9 cellular contexts compared by ENCODE assay signal in genomic region chr10:80530251-80530650, GRCh38. TPM values are rescaled to one million over a fixed set of nuclear protein-coding genes. Genes with fewer than 3 reads are reported as not detected.
DNase-seq lines count a peak whose midpoint lies in the region; ATAC-seq, FAIRE-seq and TF ChIP-seq lines count a peak whose summit lies in the region.
"Had no signal": no experiment of that assay in that cellular context is flagged by ENCODE, and none has a peak within 500 bp of the region (broad histone marks: within the 10 kb centered on the region; RNA-seq: fewer than 3 reads in every experiment).

No MANE protein-coding gene starts in this region.

- H3K4me1 ChIP-seq in H1 (replicated peaks in 1 of 4; ENCODE audit: control insufficient read depth in 3 of 4, insufficient read depth in 4 of 4, low read length in 3 of 4) (peaks cover 0 to 4% (median under 1%) of the 10 kb centered on the region in 4 experiments; a peak in 5 of 7 replicates), smooth muscle cell (ENCODE audit: low read depth) (no peaks in the 10 kb centered on the region)
- H3K4me1 ChIP-seq: psoas muscle had no signal

- no peak overlapping the region for H3K14ac ChIP-seq in H1 (ENCODE audit: insufficient read length)

- no peak overlapping the region for H3K56ac ChIP-seq in H1 (replicated peaks; ENCODE audit: insufficient read length, low read depth, low read length)

- H3K79me2 ChIP-seq in H1 (ENCODE audit: control insufficient read depth in 1 of 2, insufficient read depth in 2 of 2, low read length in 2 of 2) (no peaks in the 10 kb centered on the region), smooth muscle cell (ENCODE audit: low read depth) (no peaks in the 10 kb centered on the region)

- no peak for TF ChIP-seq EP300 in H1 (IDR thresholded peaks at IDR 0.05; ENCODE audit: borderline replicate concordance in 1 of 2, low read depth in 2 of 2, low read length in 2 of 2)

- no peak overlapping the region for H4K5ac ChIP-seq in H1 (ENCODE audit: insufficient read length, low read depth, low read length)

- peak; percentile 7; the same call in 1 of the 2 replicates for TF ChIP-seq CTCF in GM12875 (IDR thresholded peaks at IDR 0.05; ENCODE audit: borderline replicate concordance, insufficient read depth, low read depth, low read length)
- peak; percentile 14 to 33 (median 24); a peak in 2 of 4 replicates for TF ChIP-seq CTCF in H1 (IDR thresholded peaks at IDR 0.05; ENCODE audit: control extremely low read depth in 1 of 3, insufficient read depth in 1 of 3, low read depth in 1 of 3, low read length in 3 of 3)
- TF ChIP-seq CTCF in smooth muscle cell (IDR thresholded peaks at IDR 0.05; ENCODE audit: borderline replicate concordance, insufficient read depth, poor library complexity, severe bottlenecking): no peak

- no peaks in the 10 kb centered on the region for H3K79me1 ChIP-seq in H1 (ENCODE audit: low read depth, low read length)

- no peak overlapping the region for H2AK5ac ChIP-seq in H1 (ENCODE audit: low read depth, low read length)

- H4K91ac ChIP-seq in H1 (replicated peaks; ENCODE audit: insufficient read length, low read length): no peak overlapping the region

- no peak overlapping the region for H2AFZ ChIP-seq in H1 (ENCODE audit: low read length)
- H2AFZ ChIP-seq in smooth muscle cell (ENCODE audit: low read depth): no peak overlapping the region

- no peaks in the 10 kb centered on the region for H3F3A ChIP-seq in smooth muscle cell (ENCODE audit: low read depth)

- no peak overlapping the region for H3K18ac ChIP-seq in H1 (ENCODE audit: extremely low read depth, low read length)

- no peak for FAIRE-seq in H1 (lab: Jason Lieb, UNC)

- no peaks in the 10 kb centered on the region for H3K23me2 ChIP-seq in H1 (ENCODE audit: low read depth, low read length)

- H3K27ac ChIP-seq in H1 (ENCODE audit: low read depth, low read length): no peak overlapping the region
- peak overlapping the region; percentile 35 for H3K27ac ChIP-seq in smooth muscle cell (ENCODE audit: low read depth)
- H3K27ac ChIP-seq: psoas muscle had no signal

- no peak overlapping the region for H3K23ac ChIP-seq in H1 (ENCODE audit: insufficient read length)

- DNase-seq in UCSD-AML1 (lab: John Stamatoyannopoulos, UW; ENCODE audit: unreplicated experiment): peak; percentile 68
- no peak for DNase-seq in H1 (ENCODE audit: low read depth in 1 of 2, low spot score in 2 of 2)
- DNase-seq in smooth muscle cell (lab: John Stamatoyannopoulos, UW; ENCODE audit: unreplicated experiment): no peak
- no peak for DNase-seq in SKM-1 (lab: John Stamatoyannopoulos, UW; ENCODE audit: unreplicated experiment)
- no peak for DNase-seq in SKM-1 treated with dmso at 0.1 percent for 144 hours (lab: John Stamatoyannopoulos, UW; ENCODE audit: unreplicated experiment)

- H3K27me3 ChIP-seq in H1 (replicated peaks in 1 of 4; ENCODE audit: control insufficient read depth in 3 of 4, extremely low read depth in 1 of 4, insufficient read depth in 3 of 4, low read length in 3 of 4) (no peaks in the 10 kb centered on the region), smooth muscle cell (ENCODE audit: low read depth) (no peaks in the 10 kb centered on the region)

- peak; percentile 39 to 47; a peak in 3 of 4 replicates for TF ChIP-seq RAD21 in H1 (IDR thresholded peaks at IDR 0.05 in 1 of 2, conservative IDR thresholded peaks at IDR 0.05 in 1 of 2; ENCODE audit: low read depth in 2 of 2, low read length in 2 of 2)

- H3K4me3 ChIP-seq in GM12875 (ENCODE audit: low read depth, low read length) (no peak overlapping the region), H1 (ENCODE audit: extremely low read depth in 1 of 4, insufficient read depth in 2 of 4, low read depth in 3 of 4, low read length in 4 of 4) (no peak overlapping the region), smooth muscle cell (no peak overlapping the region)
- H3K4me3 ChIP-seq: psoas muscle had no signal

- WGBS in H1 (ENCODE audit: extremely low coverage in 1 of 2, insufficient coverage in 1 of 2, insufficient read length in 1 of 2, insufficient replicate concordance in 2 of 2, low coverage in 1 of 2, low lambda C conversion rate in 2 of 2, missing lambda C conversion rate in 1 of 2), 2 experiments: 77% methylated on average over 2 of the region's 2 CpGs; no CpG with 5 or more reads in 1 of the 2 experiments
- WGBS in smooth muscle cell (ENCODE audit: low lambda C conversion rate): 69% methylated on average over 2 of the region's 2 CpGs

- no peak overlapping the region for H2BK120ac ChIP-seq in H1 (replicated peaks; ENCODE audit: low read depth, low read length)

- no peak overlapping the region for H2BK20ac ChIP-seq in H1 (ENCODE audit: low read length)

- H3K9ac ChIP-seq in H1 (replicated peaks in 1 of 4; ENCODE audit: extremely low read depth in 1 of 4, low read depth in 3 of 4, low read length in 3 of 4) (no peak overlapping the region), smooth muscle cell (ENCODE audit: low read depth) (no peak overlapping the region)

- H4K20me1 ChIP-seq in H1 (replicated peaks in 1 of 2; ENCODE audit: control insufficient read depth in 1 of 2, insufficient read depth in 2 of 2, low read length in 2 of 2) (peaks cover 0 to 2% of the 10 kb centered on the region in 2 experiments), smooth muscle cell (ENCODE audit: low read depth) (no peaks in the 10 kb centered on the region)

- H3K36me3 ChIP-seq in H1 (ENCODE audit: control insufficient read depth in 2 of 4, insufficient read depth in 4 of 4, low read length in 3 of 4) (no peaks in the 10 kb centered on the region), smooth muscle cell (ENCODE audit: low read depth) (no peaks in the 10 kb centered on the region)

- no peak overlapping the region for H3K4me2 ChIP-seq in H1 (ENCODE audit: insufficient read depth in 1 of 2, low read depth in 2 of 2, low read length in 2 of 2)
- H3K4me2 ChIP-seq in smooth muscle cell: no peak overlapping the region

- POLR2A ChIA-PET in H1 (lab: Charles Lee; ENCODE audit: partially characterized antibody): no interaction called here

- H4K8ac ChIP-seq in H1 (ENCODE audit: extremely low read depth, insufficient read depth, low read length): no peak overlapping the region

- H2BK5ac ChIP-seq in H1 (ENCODE audit: low read depth, low read length): 0 out of 2 replicates have a peak overlapping the region, but pooled peaks have one; percentile 27

- no peak overlapping the region for H2BK15ac ChIP-seq in H1 (ENCODE audit: low read length)

- H3K9me3 ChIP-seq in H1 (ENCODE audit: insufficient read depth in 2 of 2, low read depth in 1 of 2, low read length in 1 of 2): peaks cover 0 to 3% of the 10 kb centered on the region in 2 experiments; a peak in 1 of 4 replicates
- no peaks in the 10 kb centered on the region for H3K9me3 ChIP-seq in smooth muscle cell (replicated peaks; ENCODE audit: low read depth)
- H3K9me3 ChIP-seq: psoas muscle had no signal

- H3K4ac ChIP-seq in H1 (replicated peaks; ENCODE audit: insufficient read length, low read depth, low read length): no peak overlapping the region

- CTCF ChIA-PET in H1 (lab: Charles Lee; ENCODE audit: partially characterized antibody): interaction anchor here (0.7 to 2.1 kb wide), 3 partner anchors 66 to 118 kb away, joined by 3 to 5 read pairs (median 3); no protein-coding TSS in a partner anchor

- no peak for TF ChIP-seq POLR2A in H1 (IDR thresholded peaks at IDR 0.05; ENCODE audit: control extremely low read depth in 1 of 2, low read depth in 2 of 2, low read length in 2 of 2)

- no peak overlapping the region for H2BK12ac ChIP-seq in H1 (ENCODE audit: low read depth, low read length)

- ATAC-seq in HG03378 (IDR thresholded peaks at IDR 0.05; ENCODE audit: unreplicated experiment) (peak; percentile 57), HG03097 (IDR thresholded peaks at IDR 0.05; ENCODE audit: low FRiP score, unreplicated experiment) (no peak)

TF ChIP-seq in H1, 55 proteins besides CTCF, POLR2A, EP300 and RAD21 (continues in another document):
- no peak for TF ChIP-seq SP2 (IDR thresholded peaks at IDR 0.05; ENCODE audit: low read length)
- no peak for TF ChIP-seq RFX5 (IDR thresholded peaks at IDR 0.05; ENCODE audit: borderline replicate concordance, low read depth, low read length)
- TF ChIP-seq BCL11A (IDR thresholded peaks at IDR 0.05; ENCODE audit: low read depth in 2 of 2, low read length in 2 of 2): no peak
- no peak for TF ChIP-seq SP4 (IDR thresholded peaks at IDR 0.05; ENCODE audit: low read length)
- no peak for TF ChIP-seq RNF2 (IDR thresholded peaks at IDR 0.05; ENCODE audit: borderline replicate concordance, low read depth, low read length, missing control alignments, poor library complexity, severe bottlenecking)
- TF ChIP-seq SAP30 (IDR thresholded peaks at IDR 0.05; ENCODE audit: insufficient read depth, insufficient replicate concordance, low read length): no peak
- TF ChIP-seq BRCA1 (IDR thresholded peaks at IDR 0.05; ENCODE audit: low read depth, low read length): no peak
- no peak for TF ChIP-seq JUN (IDR thresholded peaks at IDR 0.05; ENCODE audit: low read depth, low read length)
- no peak for TF ChIP-seq MAX (IDR thresholded peaks at IDR 0.05)
- TF ChIP-seq TAF7 (optimal IDR thresholded peaks at IDR 0.05; ENCODE audit: borderline replicate concordance, low read depth, low read length): no peak
- TF ChIP-seq TCF12 (IDR thresholded peaks at IDR 0.05; ENCODE audit: low read depth, low read length): no peak
- TF ChIP-seq POLR2AphosphoS5 (IDR thresholded peaks at IDR 0.05; ENCODE audit: low read depth, low read length): no peak
- no peak for TF ChIP-seq TBP (IDR thresholded peaks at IDR 0.05; ENCODE audit: low read depth, low read length)
- TF ChIP-seq CTBP2 (IDR thresholded peaks at IDR 0.05; ENCODE audit: borderline replicate concordance, insufficient read depth, insufficient read length, low read length): no peak
- TF ChIP-seq SUZ12 (IDR thresholded peaks at IDR 0.05; ENCODE audit: low read length): no peak
- TF ChIP-seq CBX8 (IDR thresholded peaks at IDR 0.05; ENCODE audit: borderline replicate concordance, low read depth, low read length): no peak

RNA-seq across cellular contexts. Expression of gene SH2D4B, which starts 7.5 kb away (rescaled TPM):
- 0.10 and 0.13 TPM in 2 replicates for total RNA-seq in H1 (2021; fragmentation: NEBNext Ultra II Directional; extraction: Animal tissue kit (Norgen Biotek cat#: 25700))
- polyA plus RNA-seq in H1 (2011; rRNA removed) (0.06 TPM in 1 of 2 replicates, not detected in the other), smooth muscle cell (not detected in 2 replicates)
- polyA plus RNA-seq in H1 (2011; cell fraction: cytosol; rRNA removed): 0.04 TPM
- polyA plus RNA-seq in H1 (2011; cell fraction: nucleus; rRNA removed): not detected
- polyA plus RNA-seq in H1 (2012, experiment 1 of 2): 0.09 to 0.12 TPM in 2 of 4 replicates, not detected in the others
- not detected for polyA plus RNA-seq in H1 (2012, experiment 2 of 2)
- 0.04 TPM for polyA plus RNA-seq in H1 (2013, experiment 1 of 2)
- 0.02 TPM for polyA plus RNA-seq in H1 (2013, experiment 2 of 2)
- 0.09 TPM in 1 of 2 replicates, not detected in the other for polyA minus RNA-seq in H1 (2011; rRNA and poly(A)+ RNA removed)
- polyA minus RNA-seq in H1 (2011; cell fraction: cytosol; rRNA and poly(A)+ RNA removed): not detected
- polyA minus RNA-seq in H1 (2011; cell fraction: nucleus; rRNA and poly(A)+ RNA removed): not detected
- total RNA-seq in smooth muscle cell: 0.13 and 0.40 TPM in 2 replicates
- total RNA-seq: psoas muscle had no signal
